ENCODE assay signal across 1 cellular context in the genomic region with DNA sequence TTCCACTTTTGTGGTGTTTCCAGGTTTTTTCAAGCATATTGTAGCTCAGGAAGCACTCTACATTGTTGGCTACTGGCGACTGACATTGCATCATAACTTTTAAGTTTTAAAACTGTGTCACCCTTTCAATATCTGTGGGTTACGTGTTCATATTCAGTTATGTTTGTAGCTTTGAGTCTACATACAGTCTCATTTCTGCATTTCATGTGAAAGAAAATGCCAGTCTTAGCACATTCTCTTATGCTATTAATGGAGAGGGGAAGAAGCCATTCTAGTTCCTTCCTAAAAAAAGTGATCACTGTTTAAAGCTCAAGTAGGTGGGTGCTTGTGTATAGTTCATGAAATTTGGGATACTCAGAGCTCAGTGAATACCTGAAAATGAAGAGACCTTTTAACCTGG.
TF ChIP-seq lines count a peak whose summit lies in the region.

No MANE protein-coding gene starts in this region.

TF ChIP-seq in HepG2, 621 proteins besides CTCF, POLR2A, EP300 and RAD21:
- TF ChIP-seq EHMT2 (IDR thresholded peaks at IDR 0.05; ENCODE audit: borderline replicate concordance, low read depth, low read length) (no peak), ZNF720 (CRISPR knock-in tag; IDR thresholded peaks at IDR 0.05) (no peak), SMAD1 (CRISPR knock-in tag; IDR thresholded peaks at IDR 0.05; ENCODE audit: borderline replicate concordance, low read depth) (no peak), ZNF883 (CRISPR knock-in tag; IDR thresholded peaks at IDR 0.05; ENCODE audit: not compliant biosample characterization) (no peak)
- TF ChIP-seq, protein P1, sequence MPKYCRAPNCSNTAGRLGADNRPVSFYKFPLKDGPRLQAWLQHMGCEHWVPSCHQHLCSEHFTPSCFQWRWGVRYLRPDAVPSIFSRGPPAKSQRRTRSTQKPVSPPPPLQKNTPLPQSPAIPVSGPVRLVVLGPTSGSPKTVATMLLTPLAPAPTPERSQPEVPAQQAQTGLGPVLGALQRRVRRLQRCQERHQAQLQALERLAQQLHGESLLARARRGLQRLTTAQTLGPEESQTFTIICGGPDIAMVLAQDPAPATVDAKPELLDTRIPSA (CRISPR knock-in tag; IDR thresholded peaks at IDR 0.05; ENCODE audit: borderline replicate concordance), result no peak
- TF ChIP-seq, protein P2, sequence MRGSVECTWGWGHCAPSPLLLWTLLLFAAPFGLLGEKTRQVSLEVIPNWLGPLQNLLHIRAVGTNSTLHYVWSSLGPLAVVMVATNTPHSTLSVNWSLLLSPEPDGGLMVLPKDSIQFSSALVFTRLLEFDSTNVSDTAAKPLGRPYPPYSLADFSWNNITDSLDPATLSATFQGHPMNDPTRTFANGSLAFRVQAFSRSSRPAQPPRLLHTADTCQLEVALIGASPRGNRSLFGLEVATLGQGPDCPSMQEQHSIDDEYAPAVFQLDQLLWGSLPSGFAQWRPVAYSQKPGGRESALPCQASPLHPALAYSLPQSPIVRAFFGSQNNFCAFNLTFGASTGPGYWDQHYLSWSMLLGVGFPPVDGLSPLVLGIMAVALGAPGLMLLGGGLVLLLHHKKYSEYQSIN (CRISPR knock-in tag; IDR thresholded peaks at IDR 0.05; ENCODE audit: borderline replicate concordance), result no peak
TF ChIP-seq in HepG2: peak in this region for 0.
